10 cellular contexts compared by ENCODE assay signal in genomic region chr13:51502206-51502651, GRCh38. TPM values are rescaled to one million over a fixed set of nuclear protein-coding genes. Genes with fewer than 3 reads are reported as not detected.
A peak's percentile ranks its signal among the peaks of the same experiment; 100 is the strongest.
DNase-seq lines count a peak whose midpoint lies in the region; ATAC-seq and TF ChIP-seq lines count a peak whose summit lies in the region.
"Had no signal": no experiment of that assay in that cellular context is flagged by ENCODE, and none has a peak within 500 bp of the region (broad histone marks: within the 10 kb centered on the region; RNA-seq: fewer than 3 reads in every experiment).

No MANE protein-coding gene starts in this region.

- ATAC-seq in activated CD4-positive, alpha-beta T cell treated with anti-CD3 and anti-CD28 coated beads for 36 hours = peak; percentile 92
- ATAC-seq: A549 had no signal

- no peaks in the 10 kb centered on the region for H3K4me1 ChIP-seq in HEK293 (ENCODE audit: control insufficient read depth, insufficient read depth, low read length)

- H3K9me3 ChIP-seq in HEK293 (ENCODE audit: control insufficient read depth, insufficient read depth, low read depth, low read length) = no peaks in the 10 kb centered on the region
- H3K9me3 ChIP-seq: A549 had no signal

- intact Hi-C loops in activated CD4-positive, alpha-beta T cell treated with anti-CD3 and anti-CD28 coated beads for 36 hours (cut with DNase I, micrococcal nuclease) = loop anchor here (1.0 to 2.0 kb wide), 4 partner anchors 48 to 112 kb away; partner anchors contain the start of gene WDFY2 (in 2 of the 2)

- H3K27ac ChIP-seq in HEK293 (ENCODE audit: extremely low read depth, low read depth, low read length) = no peak overlapping the region
- H3K27ac ChIP-seq: A549 had no signal

- H3K27me3 Mint-ChIP-seq in activated CD4-positive, alpha-beta T cell treated with anti-CD3 and anti-CD28 coated beads for 36 hours = peaks cover 2% of the 10 kb centered on the region

- POLR2A ChIA-PET in activated CD4-positive, alpha-beta T cell treated with anti-CD3 and anti-CD28 coated beads for 36 hours (lab: Charles Lee) = interaction anchor here (1.0 kb wide), 1 partner anchor 84 kb away, joined by 3 read pairs; no protein-coding TSS in a partner anchor
- POLR2A ChIA-PET in HEK293 (lab: Yijun Ruan, JAX) = no interaction called here

- H3K9me3 Mint-ChIP-seq in activated CD4-positive, alpha-beta T cell treated with anti-CD3 and anti-CD28 coated beads for 36 hours (ENCODE audit: low read depth) = no peaks in the 10 kb centered on the region

- TF ChIP-seq CTCF in HEK293 (tag by site-specific recombination; IDR thresholded peaks at IDR 0.05) = no peak

- peak overlapping the region; percentile 73 for H3K27ac Mint-ChIP-seq in activated CD4-positive, alpha-beta T cell treated with anti-CD3 and anti-CD28 coated beads for 36 hours

- CTCF ChIA-PET in activated CD4-positive, alpha-beta T cell treated with anti-CD3 and anti-CD28 coated beads for 36 hours (lab: Charles Lee) = interaction anchor here (0.7 kb wide), 1 partner anchor 313 kb away, joined by 4 read pairs; no protein-coding TSS in a partner anchor
- CTCF ChIA-PET in HEK293 (lab: Yijun Ruan, JAX) = no interaction called here

- H3K4me3 ChIP-seq in HEK293 (ENCODE audit: low read depth, low read length) = no peak overlapping the region
- H3K4me3 ChIP-seq: A549 had no signal

- no peaks in the 10 kb centered on the region for H3K36me3 Mint-ChIP-seq in activated CD4-positive, alpha-beta T cell treated with anti-CD3 and anti-CD28 coated beads for 36 hours (ENCODE audit: low read depth)

- H3K4me3 Mint-ChIP-seq in activated CD4-positive, alpha-beta T cell treated with anti-CD3 and anti-CD28 coated beads for 36 hours = no peak overlapping the region

- H3K4me1 Mint-ChIP-seq in activated CD4-positive, alpha-beta T cell treated with anti-CD3 and anti-CD28 coated beads for 36 hours = peaks cover 29% of the 10 kb centered on the region

- peak; percentile 68 for DNase-seq in activated CD4-positive, alpha-beta T cell treated with anti-CD3 and anti-CD28 coated beads for 36 hours
- no peak for DNase-seq in activated CD4-positive, alpha-beta T cell treated with anti-CD3 and anti-CD28 coated beads for 1 hour
- DNase-seq in MV-4-11 (lab: John Stamatoyannopoulos, UW) (peak; percentile 61), hippocampal formation (lab: John Stamatoyannopoulos, UW) (no peak), SHP77 (lab: John Stamatoyannopoulos, UW) (no peak), NCI-H187 (lab: John Stamatoyannopoulos, UW) (no peak)
- peak; percentile 58 for DNase-seq in stimulated activated CD4-positive, alpha-beta T cell treated with anti-CD3 and anti-CD28 coated beads, Interleukin-1b, Interleukin-23, amount 100 ng/mL, for 48 hours
- DNase-seq: kidney glomerular epithelial cell had no signal

- H3K36me3 ChIP-seq in HEK293 (ENCODE audit: control insufficient read depth in 2 of 2, insufficient read depth in 1 of 2, low read length in 2 of 2) = no peaks in the 10 kb centered on the region

TF ChIP-seq in HEK293, 187 proteins besides CTCF, POLR2A, EP300 and RAD21:
- TF ChIP-seq SP2 (tag by site-specific recombination; IDR thresholded peaks at IDR 0.05) (no peak), ZNF18 (tag by site-specific recombination; IDR thresholded peaks at IDR 0.05) (no peak), PRDM10 (tag by site-specific recombination; IDR thresholded peaks at IDR 0.05) (0 out of 2 replicates have a peak, but pooled peaks have one; percentile 11), ZNF645 (tag by site-specific recombination; IDR thresholded peaks at IDR 0.05) (no peak)
- TF ChIP-seq, protein P1, sequence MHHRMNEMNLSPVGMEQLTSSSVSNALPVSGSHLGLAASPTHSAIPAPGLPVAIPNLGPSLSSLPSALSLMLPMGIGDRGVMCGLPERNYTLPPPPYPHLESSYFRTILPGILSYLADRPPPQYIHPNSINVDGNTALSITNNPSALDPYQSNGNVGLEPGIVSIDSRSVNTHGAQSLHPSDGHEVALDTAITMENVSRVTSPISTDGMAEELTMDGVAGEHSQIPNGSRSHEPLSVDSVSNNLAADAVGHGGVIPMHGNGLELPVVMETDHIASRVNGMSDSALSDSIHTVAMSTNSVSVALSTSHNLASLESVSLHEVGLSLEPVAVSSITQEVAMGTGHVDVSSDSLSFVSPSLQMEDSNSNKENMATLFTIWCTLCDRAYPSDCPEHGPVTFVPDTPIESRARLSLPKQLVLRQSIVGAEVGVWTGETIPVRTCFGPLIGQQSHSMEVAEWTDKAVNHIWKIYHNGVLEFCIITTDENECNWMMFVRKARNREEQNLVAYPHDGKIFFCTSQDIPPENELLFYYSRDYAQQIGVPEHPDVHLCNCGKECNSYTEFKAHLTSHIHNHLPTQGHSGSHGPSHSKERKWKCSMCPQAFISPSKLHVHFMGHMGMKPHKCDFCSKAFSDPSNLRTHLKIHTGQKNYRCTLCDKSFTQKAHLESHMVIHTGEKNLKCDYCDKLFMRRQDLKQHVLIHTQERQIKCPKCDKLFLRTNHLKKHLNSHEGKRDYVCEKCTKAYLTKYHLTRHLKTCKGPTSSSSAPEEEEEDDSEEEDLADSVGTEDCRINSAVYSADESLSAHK (tag by site-specific recombination; IDR thresholded peaks at IDR 0.05) = no peak

RNA-seq across cellular contexts. Expression of gene INTS6, which starts 49.4 kb away (rescaled TPM):
- 10 to 100 TPM; 47.9 to 50.3 TPM for total RNA-seq in activated CD4-positive, alpha-beta T cell treated with anti-CD3 and anti-CD28 coated beads for 36 hours

Comparison
In these comparisons a context has a peak if more than half of its experiments do, and no peak if none do; other contexts are left out.
1. DNase-seq: peak in activated CD4-positive, alpha-beta T cell treated with anti-CD3 and anti-CD28 coated beads for 36 hours (single experiment), MV-4-11 (single experiment) and stimulated activated CD4-positive, alpha-beta T cell treated with anti-CD3 and anti-CD28 coated beads, Interleukin-1b, Interleukin-23, amount 100 ng/mL, for 48 hours (single experiment); none in activated CD4-positive, alpha-beta T cell treated with anti-CD3 and anti-CD28 coated beads for 1 hour (single experiment), hippocampal formation (0 of 2), SHP77 (0 of 2) and NCI-H187 (0 of 2).